In the genomic region with DNA sequence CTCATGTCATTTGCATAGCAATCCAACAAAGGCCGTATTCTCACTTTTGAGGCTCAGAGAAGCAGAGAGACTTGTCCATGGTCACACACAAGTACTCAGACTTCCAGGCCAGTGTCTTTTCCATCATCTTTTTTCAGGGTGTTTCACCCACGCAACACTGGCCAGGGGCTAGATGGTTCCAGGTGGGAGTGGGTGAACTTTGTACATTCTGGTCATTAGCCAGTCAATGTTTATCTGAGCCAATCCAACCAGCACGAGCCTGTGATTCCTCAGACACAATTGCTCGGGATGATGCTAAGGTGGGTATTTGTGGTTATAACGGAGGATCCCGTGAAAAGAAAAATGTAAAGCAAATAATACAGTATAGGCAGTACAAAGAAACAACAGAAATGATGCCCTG, we compare ENCODE assay signal across 2 cellular contexts.
TF ChIP-seq lines count a peak whose summit lies in the region.

No MANE protein-coding gene starts in this region.

TF ChIP-seq in GM23338, 12 proteins besides CTCF, POLR2A, EP300 and RAD21 (continues in another document):
- TF ChIP-seq, protein P1, sequence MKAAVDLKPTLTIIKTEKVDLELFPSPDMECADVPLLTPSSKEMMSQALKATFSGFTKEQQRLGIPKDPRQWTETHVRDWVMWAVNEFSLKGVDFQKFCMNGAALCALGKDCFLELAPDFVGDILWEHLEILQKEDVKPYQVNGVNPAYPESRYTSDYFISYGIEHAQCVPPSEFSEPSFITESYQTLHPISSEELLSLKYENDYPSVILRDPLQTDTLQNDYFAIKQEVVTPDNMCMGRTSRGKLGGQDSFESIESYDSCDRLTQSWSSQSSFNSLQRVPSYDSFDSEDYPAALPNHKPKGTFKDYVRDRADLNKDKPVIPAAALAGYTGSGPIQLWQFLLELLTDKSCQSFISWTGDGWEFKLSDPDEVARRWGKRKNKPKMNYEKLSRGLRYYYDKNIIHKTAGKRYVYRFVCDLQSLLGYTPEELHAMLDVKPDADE (IDR thresholded peaks at IDR 0.05), result no peak
- TF ChIP-seq, protein P2, sequence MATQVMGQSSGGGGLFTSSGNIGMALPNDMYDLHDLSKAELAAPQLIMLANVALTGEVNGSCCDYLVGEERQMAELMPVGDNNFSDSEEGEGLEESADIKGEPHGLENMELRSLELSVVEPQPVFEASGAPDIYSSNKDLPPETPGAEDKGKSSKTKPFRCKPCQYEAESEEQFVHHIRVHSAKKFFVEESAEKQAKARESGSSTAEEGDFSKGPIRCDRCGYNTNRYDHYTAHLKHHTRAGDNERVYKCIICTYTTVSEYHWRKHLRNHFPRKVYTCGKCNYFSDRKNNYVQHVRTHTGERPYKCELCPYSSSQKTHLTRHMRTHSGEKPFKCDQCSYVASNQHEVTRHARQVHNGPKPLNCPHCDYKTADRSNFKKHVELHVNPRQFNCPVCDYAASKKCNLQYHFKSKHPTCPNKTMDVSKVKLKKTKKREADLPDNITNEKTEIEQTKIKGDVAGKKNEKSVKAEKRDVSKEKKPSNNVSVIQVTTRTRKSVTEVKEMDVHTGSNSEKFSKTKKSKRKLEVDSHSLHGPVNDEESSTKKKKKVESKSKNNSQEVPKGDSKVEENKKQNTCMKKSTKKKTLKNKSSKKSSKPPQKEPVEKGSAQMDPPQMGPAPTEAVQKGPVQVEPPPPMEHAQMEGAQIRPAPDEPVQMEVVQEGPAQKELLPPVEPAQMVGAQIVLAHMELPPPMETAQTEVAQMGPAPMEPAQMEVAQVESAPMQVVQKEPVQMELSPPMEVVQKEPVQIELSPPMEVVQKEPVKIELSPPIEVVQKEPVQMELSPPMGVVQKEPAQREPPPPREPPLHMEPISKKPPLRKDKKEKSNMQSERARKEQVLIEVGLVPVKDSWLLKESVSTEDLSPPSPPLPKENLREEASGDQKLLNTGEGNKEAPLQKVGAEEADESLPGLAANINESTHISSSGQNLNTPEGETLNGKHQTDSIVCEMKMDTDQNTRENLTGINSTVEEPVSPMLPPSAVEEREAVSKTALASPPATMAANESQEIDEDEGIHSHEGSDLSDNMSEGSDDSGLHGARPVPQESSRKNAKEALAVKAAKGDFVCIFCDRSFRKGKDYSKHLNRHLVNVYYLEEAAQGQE (IDR thresholded peaks at IDR 0.05; ENCODE audit: unreplicated experiment), result no peak
- no peak for TF ChIP-seq EZH2 (IDR thresholded peaks at IDR 0.05; ENCODE audit: low read depth, unreplicated experiment)
- no peak for TF ChIP-seq NANOG (IDR thresholded peaks at IDR 0.05; ENCODE audit: borderline replicate concordance)
- TF ChIP-seq POLR2AphosphoS5 (IDR thresholded peaks at IDR 0.05; ENCODE audit: low read depth), result no peak
- TF ChIP-seq STAT1 (IDR thresholded peaks at IDR 0.05; ENCODE audit: unreplicated experiment), result no peak
- TF ChIP-seq, protein P3, sequence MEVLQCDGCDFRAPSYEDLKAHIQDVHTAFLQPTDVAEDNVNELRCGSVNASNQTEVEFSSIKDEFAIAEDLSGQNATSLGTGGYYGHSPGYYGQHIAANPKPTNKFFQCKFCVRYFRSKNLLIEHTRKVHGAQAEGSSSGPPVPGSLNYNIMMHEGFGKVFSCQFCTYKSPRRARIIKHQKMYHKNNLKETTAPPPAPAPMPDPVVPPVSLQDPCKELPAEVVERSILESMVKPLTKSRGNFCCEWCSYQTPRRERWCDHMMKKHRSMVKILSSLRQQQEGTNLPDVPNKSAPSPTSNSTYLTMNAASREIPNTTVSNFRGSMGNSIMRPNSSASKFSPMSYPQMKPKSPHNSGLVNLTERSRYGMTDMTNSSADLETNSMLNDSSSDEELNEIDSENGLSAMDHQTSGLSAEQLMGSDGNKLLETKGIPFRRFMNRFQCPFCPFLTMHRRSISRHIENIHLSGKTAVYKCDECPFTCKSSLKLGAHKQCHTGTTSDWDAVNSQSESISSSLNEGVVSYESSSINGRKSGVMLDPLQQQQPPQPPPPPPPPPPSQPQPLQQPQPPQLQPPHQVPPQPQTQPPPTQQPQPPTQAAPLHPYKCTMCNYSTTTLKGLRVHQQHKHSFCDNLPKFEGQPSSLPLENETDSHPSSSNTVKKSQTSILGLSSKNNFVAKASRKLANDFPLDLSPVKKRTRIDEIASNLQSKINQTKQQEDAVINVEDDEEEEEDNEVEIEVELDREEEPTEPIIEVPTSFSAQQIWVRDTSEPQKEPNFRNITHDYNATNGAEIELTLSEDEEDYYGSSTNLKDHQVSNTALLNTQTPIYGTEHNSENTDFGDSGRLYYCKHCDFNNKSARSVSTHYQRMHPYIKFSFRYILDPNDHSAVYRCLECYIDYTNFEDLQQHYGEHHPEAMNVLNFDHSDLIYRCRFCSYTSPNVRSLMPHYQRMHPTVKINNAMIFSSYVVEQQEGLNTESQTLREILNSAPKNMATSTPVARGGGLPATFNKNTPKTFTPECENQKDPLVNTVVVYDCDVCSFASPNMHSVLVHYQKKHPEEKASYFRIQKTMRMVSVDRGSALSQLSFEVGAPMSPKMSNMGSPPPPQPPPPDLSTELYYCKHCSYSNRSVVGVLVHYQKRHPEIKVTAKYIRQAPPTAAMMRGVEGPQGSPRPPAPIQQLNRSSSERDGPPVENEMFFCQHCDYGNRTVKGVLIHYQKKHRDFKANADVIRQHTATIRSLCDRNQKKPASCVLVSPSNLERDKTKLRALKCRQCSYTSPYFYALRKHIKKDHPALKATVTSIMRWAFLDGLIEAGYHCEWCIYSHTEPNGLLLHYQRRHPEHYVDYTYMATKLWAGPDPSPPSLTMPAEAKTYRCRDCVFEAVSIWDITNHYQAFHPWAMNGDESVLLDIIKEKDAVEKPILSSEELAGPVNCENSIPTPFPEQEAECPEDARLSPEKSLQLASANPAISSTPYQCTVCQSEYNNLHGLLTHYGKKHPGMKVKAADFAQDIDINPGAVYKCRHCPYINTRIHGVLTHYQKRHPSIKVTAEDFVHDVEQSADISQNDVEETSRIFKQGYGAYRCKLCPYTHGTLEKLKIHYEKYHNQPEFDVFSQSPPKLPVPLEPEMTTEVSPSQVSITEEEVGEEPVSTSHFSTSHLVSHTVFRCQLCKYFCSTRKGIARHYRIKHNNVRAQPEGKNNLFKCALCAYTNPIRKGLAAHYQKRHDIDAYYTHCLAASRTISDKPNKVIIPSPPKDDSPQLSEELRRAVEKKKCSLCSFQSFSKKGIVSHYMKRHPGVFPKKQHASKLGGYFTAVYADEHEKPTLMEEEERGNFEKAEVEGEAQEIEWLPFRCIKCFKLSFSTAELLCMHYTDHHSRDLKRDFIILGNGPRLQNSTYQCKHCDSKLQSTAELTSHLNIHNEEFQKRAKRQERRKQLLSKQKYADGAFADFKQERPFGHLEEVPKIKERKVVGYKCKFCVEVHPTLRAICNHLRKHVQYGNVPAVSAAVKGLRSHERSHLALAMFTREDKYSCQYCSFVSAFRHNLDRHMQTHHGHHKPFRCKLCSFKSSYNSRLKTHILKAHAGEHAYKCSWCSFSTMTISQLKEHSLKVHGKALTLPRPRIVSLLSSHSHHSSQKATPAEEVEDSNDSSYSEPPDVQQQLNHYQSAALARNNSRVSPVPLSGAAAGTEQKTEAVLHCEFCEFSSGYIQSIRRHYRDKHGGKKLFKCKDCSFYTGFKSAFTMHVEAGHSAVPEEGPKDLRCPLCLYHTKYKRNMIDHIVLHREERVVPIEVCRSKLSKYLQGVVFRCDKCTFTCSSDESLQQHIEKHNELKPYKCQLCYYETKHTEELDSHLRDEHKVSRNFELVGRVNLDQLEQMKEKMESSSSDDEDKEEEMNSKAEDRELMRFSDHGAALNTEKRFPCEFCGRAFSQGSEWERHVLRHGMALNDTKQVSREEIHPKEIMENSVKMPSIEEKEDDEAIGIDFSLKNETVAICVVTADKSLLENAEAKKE (CRISPR knock-in tag; IDR thresholded peaks at IDR 0.05), result no peak
- TF ChIP-seq ZNF331 (CRISPR knock-in tag; IDR thresholded peaks at IDR 0.05; ENCODE audit: low read depth), result no peak
- TF ChIP-seq JUNB (IDR thresholded peaks at IDR 0.05; ENCODE audit: unreplicated experiment), result no peak
- no peak for TF ChIP-seq EZH2phosphoT487 (IDR thresholded peaks at IDR 0.05; ENCODE audit: unreplicated experiment)

TF ChIP-seq in H1, 55 proteins besides CTCF, POLR2A, EP300 and RAD21:
- TF ChIP-seq ASH2L (IDR thresholded peaks at IDR 0.05; ENCODE audit: low read length) (no peak), SIX5 (IDR thresholded peaks at IDR 0.05; ENCODE audit: low read depth, low read length) (no peak), TCF12 (IDR thresholded peaks at IDR 0.05; ENCODE audit: low read depth, low read length) (no peak)
